Comparison of ENCODE assay signal across 1 cellular context in the genomic region with DNA sequence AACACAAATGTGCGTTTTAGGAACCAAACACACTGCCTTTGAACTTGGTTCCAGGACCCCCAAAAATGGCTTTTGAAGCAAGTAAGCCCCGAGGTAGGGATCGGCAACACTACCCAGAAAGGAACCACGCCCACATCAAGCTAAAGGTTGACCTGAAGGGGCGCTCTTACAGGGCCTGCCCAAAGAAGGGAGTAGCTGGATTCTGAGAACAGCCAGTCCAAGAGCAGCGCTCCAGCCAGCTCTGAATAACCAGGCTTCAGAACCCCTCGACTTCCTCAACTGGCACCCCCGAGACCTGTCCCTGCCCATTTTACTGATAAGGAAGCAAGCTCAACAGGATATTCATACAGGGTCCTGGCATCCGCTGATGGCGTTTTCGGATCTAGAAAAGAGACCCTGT.
TF ChIP-seq lines count a peak whose summit lies in the region.

No MANE protein-coding gene starts in this region.

TF ChIP-seq in endothelial cell of umbilical vein, 7 proteins besides CTCF, POLR2A, EP300 and RAD21:
- no peak for TF ChIP-seq EZH2 (IDR thresholded peaks at IDR 0.05; ENCODE audit: borderline replicate concordance, low read depth, low read length, severe bottlenecking)
- TF ChIP-seq JUN (IDR thresholded peaks at IDR 0.05; ENCODE audit: borderline replicate concordance, insufficient read depth, insufficient read length, low read depth): no peak
- no peak for TF ChIP-seq MYC (IDR thresholded peaks at IDR 0.05; ENCODE audit: low read depth, low read length)
- no peak for TF ChIP-seq FOS (IDR thresholded peaks at IDR 0.05; ENCODE audit: borderline replicate concordance, insufficient read depth, low read length)
